Comparison of ENCODE assay signal across 1 cellular context in genomic region chr14:61285364-61285763, GRCh38.
TF ChIP-seq lines count a peak whose summit lies in the region.

No MANE protein-coding gene starts in this region.

TF ChIP-seq in H1, 55 proteins besides CTCF, POLR2A, EP300 and RAD21 (continued from another document):
- TF ChIP-seq, protein P1, sequence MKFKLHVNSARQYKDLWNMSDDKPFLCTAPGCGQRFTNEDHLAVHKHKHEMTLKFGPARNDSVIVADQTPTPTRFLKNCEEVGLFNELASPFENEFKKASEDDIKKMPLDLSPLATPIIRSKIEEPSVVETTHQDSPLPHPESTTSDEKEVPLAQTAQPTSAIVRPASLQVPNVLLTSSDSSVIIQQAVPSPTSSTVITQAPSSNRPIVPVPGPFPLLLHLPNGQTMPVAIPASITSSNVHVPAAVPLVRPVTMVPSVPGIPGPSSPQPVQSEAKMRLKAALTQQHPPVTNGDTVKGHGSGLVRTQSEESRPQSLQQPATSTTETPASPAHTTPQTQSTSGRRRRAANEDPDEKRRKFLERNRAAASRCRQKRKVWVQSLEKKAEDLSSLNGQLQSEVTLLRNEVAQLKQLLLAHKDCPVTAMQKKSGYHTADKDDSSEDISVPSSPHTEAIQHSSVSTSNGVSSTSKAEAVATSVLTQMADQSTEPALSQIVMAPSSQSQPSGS (IDR thresholded peaks at IDR 0.05; ENCODE audit: low read length), result no peak
- TF ChIP-seq RNF2 (IDR thresholded peaks at IDR 0.05; ENCODE audit: borderline replicate concordance, low read depth, low read length, missing control alignments, poor library complexity, severe bottlenecking) (no peak), FOSL1 (IDR thresholded peaks at IDR 0.05; ENCODE audit: insufficient read depth, low read depth, low read length) (no peak), SIRT6 (IDR thresholded peaks at IDR 0.05; ENCODE audit: low read length) (no peak), TCF12 (IDR thresholded peaks at IDR 0.05; ENCODE audit: low read depth, low read length) (no peak), SIX5 (IDR thresholded peaks at IDR 0.05; ENCODE audit: low read depth, low read length) (no peak), ZNF274 (IDR thresholded peaks at IDR 0.05; ENCODE audit: borderline replicate concordance, extremely low read depth, low read length) (no peak)
